Comparison of ENCODE assay signal across 23 cellular contexts in genomic region chr2:16057661-16058060, GRCh38.
DNase-seq lines count a peak whose midpoint lies in the region; ATAC-seq, FAIRE-seq and TF ChIP-seq lines count a peak whose summit lies in the region.
"Had no signal": no experiment of that assay in that cellular context is flagged by ENCODE, and none has a peak within 500 bp of the region (broad histone marks: within the 10 kb centered on the region; RNA-seq: fewer than 3 reads in every experiment).

No MANE protein-coding gene starts in this region.

- TF ChIP-seq POLR2A in H1 (IDR thresholded peaks at IDR 0.05; ENCODE audit: control extremely low read depth in 1 of 2, low read depth in 2 of 2, low read length in 2 of 2): no peak

- H3K4me1 ChIP-seq in BLaER1 (peaks cover 57% of the 10 kb centered on the region), MM.1S (ENCODE audit: low read length) (peaks cover 25% of the 10 kb centered on the region), H1 (replicated peaks in 1 of 4; ENCODE audit: control insufficient read depth in 3 of 4, insufficient read depth in 4 of 4, low read length in 3 of 4) (peaks cover 0 to 2% (median 0%) of the 10 kb centered on the region in 4 experiments; a peak in 1 of 7 replicates), neuronal stem cell (ENCODE audit: control insufficient read depth in 2 of 2, insufficient read depth in 1 of 2, low read depth in 1 of 2, low read length in 2 of 2) (peaks cover 1 to 9% of the 10 kb centered on the region in 2 donors)
- H3K4me1 ChIP-seq: A549 had no signal

- H3F3A ChIP-seq in MM.1S (ENCODE audit: insufficient read depth, low read length): peaks cover 18% of the 10 kb centered on the region

- TF ChIP-seq EP300 in H1 (IDR thresholded peaks at IDR 0.05; ENCODE audit: borderline replicate concordance in 1 of 2, low read depth in 2 of 2, low read length in 2 of 2): no peak

- H2BK5ac ChIP-seq in H1 (ENCODE audit: low read depth, low read length): no peak overlapping the region
- H2BK5ac ChIP-seq in neuronal stem cell (ENCODE audit: low read length): peak overlapping the region; percentile 76

- no peak overlapping the region; the same call in 1 of the 2 replicates for H2BK20ac ChIP-seq in H1 (ENCODE audit: low read length)

- H3K36me3 ChIP-seq in BLaER1: no peaks in the 10 kb centered on the region
- no peaks in the 10 kb centered on the region for H3K36me3 ChIP-seq in MM.1S (replicated peaks; ENCODE audit: insufficient read depth, low read length)
- H3K36me3 ChIP-seq in H1 (ENCODE audit: control insufficient read depth in 2 of 4, insufficient read depth in 4 of 4, low read length in 3 of 4): no peaks in the 10 kb centered on the region
- H3K36me3 ChIP-seq in neuronal stem cell (replicated peaks in 1 of 2; ENCODE audit: control insufficient read depth in 2 of 2, insufficient read depth in 2 of 2, low read length in 2 of 2): no peaks in the 10 kb centered on the region

- no peak for TF ChIP-seq RAD21 in H1 (IDR thresholded peaks at IDR 0.05 in 1 of 2, conservative IDR thresholded peaks at IDR 0.05 in 1 of 2; ENCODE audit: low read depth in 2 of 2, low read length in 2 of 2)

- H4K8ac ChIP-seq in H1 (ENCODE audit: extremely low read depth, insufficient read depth, low read length): no peak overlapping the region
- no peak overlapping the region for H4K8ac ChIP-seq in neuronal stem cell (ENCODE audit: low read depth, low read length)

- no peak overlapping the region for H4K5ac ChIP-seq in H1 (ENCODE audit: insufficient read length, low read depth, low read length)

- CTCF ChIA-PET in H1 (lab: Charles Lee; ENCODE audit: partially characterized antibody): interaction anchor here (1.0 to 2.6 kb wide), 4 partner anchors 21 to 118 kb away, joined by 4 to 8 read pairs (median 6); partner anchors contain the start of gene MYCN

- no peak overlapping the region for H3K9ac ChIP-seq in BLaER1
- no peak overlapping the region for H3K9ac ChIP-seq in MM.1S (ENCODE audit: low read length)
- no peak overlapping the region for H3K9ac ChIP-seq in H1 (replicated peaks in 1 of 4; ENCODE audit: extremely low read depth in 1 of 4, low read depth in 3 of 4, low read length in 3 of 4)
- no peak overlapping the region for H3K9ac ChIP-seq in neuronal stem cell (ENCODE audit: low read depth, low read length, poor library complexity)

- no peaks in the 10 kb centered on the region for H3K9me2 ChIP-seq in MM.1S (replicated peaks; ENCODE audit: insufficient read depth, low read length)

- no peak for ATAC-seq in GM19463 (IDR thresholded peaks at IDR 0.05; ENCODE audit: unreplicated experiment)
- ATAC-seq: A549, HCT116 had no signal

- H2BK12ac ChIP-seq in H1 (ENCODE audit: low read depth, low read length) (0 out of 2 replicates have a peak overlapping the region, but pooled peaks have one; percentile 63), neuronal stem cell (ENCODE audit: low read length) (peak overlapping the region; percentile 59)

- H3K4ac ChIP-seq in H1 (replicated peaks; ENCODE audit: insufficient read length, low read depth, low read length): no peak overlapping the region
- H3K4ac ChIP-seq in neuronal stem cell (ENCODE audit: low read length): no peak overlapping the region

- H3K9me3 ChIP-seq in BLaER1 (peaks cover 12% of the 10 kb centered on the region), MM.1S (replicated peaks; ENCODE audit: insufficient read depth, low read length) (no peaks in the 10 kb centered on the region), H1 (ENCODE audit: insufficient read depth in 2 of 2, low read depth in 1 of 2, low read length in 1 of 2) (peaks cover 2 to 3% of the 10 kb centered on the region in 2 experiments; a peak in 3 of 4 replicates), neuronal stem cell (replicated peaks in 1 of 2; ENCODE audit: control insufficient read depth in 2 of 2, insufficient read depth in 1 of 2, low read depth in 1 of 2, low read length in 2 of 2) (peaks cover 0 to 7% of the 10 kb centered on the region in 2 donors)

- no peak for TF ChIP-seq CTCF in MM.1S (IDR thresholded peaks at IDR 0.05; ENCODE audit: low read length)
- TF ChIP-seq CTCF in H1 (IDR thresholded peaks at IDR 0.05; ENCODE audit: control extremely low read depth in 1 of 3, insufficient read depth in 1 of 3, low read depth in 1 of 3, low read length in 3 of 3): no peak
- no peak for TF ChIP-seq CTCF in D721Med (IDR thresholded peaks at IDR 0.05; ENCODE audit: insufficient read depth, missing control alignments)

- H2AFZ ChIP-seq in MM.1S (ENCODE audit: low read length) (no peak overlapping the region), H1 (ENCODE audit: low read length) (no peak overlapping the region), neuronal stem cell (ENCODE audit: low read length) (no peak overlapping the region)

- H3K14ac ChIP-seq in H1 (ENCODE audit: insufficient read length) (no peak overlapping the region), neuronal stem cell (ENCODE audit: low read length) (no peak overlapping the region)

- no peaks in the 10 kb centered on the region for H3K79me1 ChIP-seq in H1 (ENCODE audit: low read depth, low read length)
- H3K79me1 ChIP-seq in neuronal stem cell (ENCODE audit: low read depth, low read length): no peaks in the 10 kb centered on the region

- H3K79me2 ChIP-seq in MM.1S (ENCODE audit: low read length) (no peaks in the 10 kb centered on the region), H1 (ENCODE audit: control insufficient read depth in 1 of 2, insufficient read depth in 2 of 2, low read length in 2 of 2) (no peaks in the 10 kb centered on the region)

- H4K91ac ChIP-seq in H1 (replicated peaks; ENCODE audit: insufficient read length, low read length) (peak overlapping the region; percentile 34), neuronal stem cell (ENCODE audit: low read depth, low read length, poor library complexity) (no peak overlapping the region)

- H3K4me3 ChIP-seq in BLaER1: no peak overlapping the region
- H3K4me3 ChIP-seq in MM.1S (ENCODE audit: low read length): no peak overlapping the region
- H3K4me3 ChIP-seq in H1 (ENCODE audit: extremely low read depth in 1 of 4, insufficient read depth in 2 of 4, low read depth in 3 of 4, low read length in 4 of 4): no peak overlapping the region
- H3K4me3 ChIP-seq in neuronal stem cell (ENCODE audit: low read length in 2 of 2): no peak overlapping the region
- H3K4me3 ChIP-seq: A549 had no signal

- H4K20me1 ChIP-seq in BLaER1 (no peaks in the 10 kb centered on the region), MM.1S (ENCODE audit: insufficient read depth, low read length) (no peaks in the 10 kb centered on the region), H1 (replicated peaks in 1 of 2; ENCODE audit: control insufficient read depth in 1 of 2, insufficient read depth in 2 of 2, low read length in 2 of 2) (no peaks in the 10 kb centered on the region)

- no peak overlapping the region for H3K56ac ChIP-seq in H1 (replicated peaks; ENCODE audit: insufficient read length, low read depth, low read length)

- H3K27me3 ChIP-seq in BLaER1: no peaks in the 10 kb centered on the region
- no peaks in the 10 kb centered on the region for H3K27me3 ChIP-seq in MM.1S (replicated peaks; ENCODE audit: insufficient read depth, low read length)
- H3K27me3 ChIP-seq in H1 (replicated peaks in 1 of 4; ENCODE audit: control insufficient read depth in 3 of 4, extremely low read depth in 1 of 4, insufficient read depth in 3 of 4, low read length in 3 of 4): no peaks in the 10 kb centered on the region; a peak in 1 of 7 replicates
- H3K27me3 ChIP-seq in neuronal stem cell (ENCODE audit: control insufficient read depth in 3 of 3, insufficient read depth in 3 of 3, low read depth in 1 of 3, low read length in 3 of 3): no peaks in the 10 kb centered on the region

- H2BK120ac ChIP-seq in H1 (replicated peaks; ENCODE audit: low read depth, low read length) (no peak overlapping the region), neuronal stem cell (ENCODE audit: low read depth, low read length) (no peak overlapping the region)

- H3K4me2 ChIP-seq in BLaER1: peak overlapping the region; percentile 22; the same call in 1 of the 2 replicates
- H3K4me2 ChIP-seq in MM.1S (ENCODE audit: low read depth, low read length): no peak overlapping the region
- H3K4me2 ChIP-seq in H1 (ENCODE audit: insufficient read depth in 1 of 2, low read depth in 2 of 2, low read length in 2 of 2): no peak overlapping the region
- no peak overlapping the region for H3K4me2 ChIP-seq in neuronal stem cell (ENCODE audit: insufficient read depth, low read length, poor library complexity, severe bottlenecking)
- H3K4me2 ChIP-seq: A549 had no signal

- 88% methylated on average over 10 of the region's 10 CpGs; no CpG with 5 or more reads in 1 of the 2 experiments for WGBS in H1 (ENCODE audit: extremely low coverage in 1 of 2, insufficient coverage in 1 of 2, insufficient read length in 1 of 2, insufficient replicate concordance in 2 of 2, low coverage in 1 of 2, low lambda C conversion rate in 2 of 2, missing lambda C conversion rate in 1 of 2), 2 experiments
- WGBS in neuronal stem cell (ENCODE audit: extremely low coverage in 2 of 2, insufficient read length in 2 of 2, insufficient replicate concordance in 1 of 2), 2 donors: no CpG with 5 or more reads among the region's 10 CpGs

- no peak overlapping the region for H2AK5ac ChIP-seq in H1 (ENCODE audit: low read depth, low read length)
- H2AK5ac ChIP-seq in neuronal stem cell (ENCODE audit: low read depth, low read length): peak overlapping the region; percentile 24

- FAIRE-seq in H1 (lab: Jason Lieb, UNC) (no peak), D721Med (lab: Jason Lieb, UNC) (no peak)
- FAIRE-seq: A549, G401.6, GM12892, GM19239 had no signal

- no peaks in the 10 kb centered on the region for H3K23me2 ChIP-seq in H1 (ENCODE audit: low read depth, low read length)

- H3K27ac ChIP-seq in BLaER1: peak overlapping the region; percentile 44; the same call in 1 of the 2 replicates
- peak overlapping the region; percentile 23; the same call in 1 of the 2 replicates for H3K27ac ChIP-seq in MM.1S (ENCODE audit: low read length)
- H3K27ac ChIP-seq in H1 (ENCODE audit: low read depth, low read length): no peak overlapping the region
- H3K27ac ChIP-seq in neuronal stem cell (replicated peaks; ENCODE audit: low read length): no peak overlapping the region
- H3K27ac ChIP-seq: A549 had no signal

- no peak for DNase-seq in MM.1S
- DNase-seq in H1 (ENCODE audit: low read depth in 1 of 2, low spot score in 2 of 2): no peak
- DNase-seq in neuronal stem cell (ENCODE audit: low spot score): no peak
- no peak for DNase-seq in H4 (ENCODE audit: low spot score)
- DNase-seq in HK-2 (ENCODE audit: unreplicated experiment): no peak
- DNase-seq in D721Med (ENCODE audit: insufficient read length, low spot score): no peak
- DNase-seq: 8988T; ACHN; AML-193; Calu3; CD4-positive, alpha-beta T cell; CD8-positive, alpha-beta memory T cell; DMS153; DND-41; GOT3; H9 had no signal

- H3K23ac ChIP-seq in H1 (ENCODE audit: insufficient read length) (no peak overlapping the region), neuronal stem cell (ENCODE audit: low read depth, low read length, poor library complexity) (no peak overlapping the region)

- H3K18ac ChIP-seq in H1 (ENCODE audit: extremely low read depth, low read length) (no peak overlapping the region), neuronal stem cell (ENCODE audit: low read length) (peak overlapping the region; percentile 79)

- peak overlapping the region; percentile 13; the same call in 1 of the 2 replicates for H2BK15ac ChIP-seq in H1 (ENCODE audit: low read length)
- peak overlapping the region; percentile 60 for H2BK15ac ChIP-seq in neuronal stem cell (ENCODE audit: low read length)

- POLR2A ChIA-PET in H1 (lab: Charles Lee; ENCODE audit: partially characterized antibody): no interaction called here

Comparison
In these comparisons a context has a peak if more than half of its experiments do, and no peak if none do; other contexts are left out.
1. H3K27ac ChIP-seq: peak in BLaER1 (single experiment) and MM.1S (single experiment); none in H1 (single experiment) and neuronal stem cell (single experiment).